30 cellular contexts compared by ENCODE assay signal in the genomic region with DNA sequence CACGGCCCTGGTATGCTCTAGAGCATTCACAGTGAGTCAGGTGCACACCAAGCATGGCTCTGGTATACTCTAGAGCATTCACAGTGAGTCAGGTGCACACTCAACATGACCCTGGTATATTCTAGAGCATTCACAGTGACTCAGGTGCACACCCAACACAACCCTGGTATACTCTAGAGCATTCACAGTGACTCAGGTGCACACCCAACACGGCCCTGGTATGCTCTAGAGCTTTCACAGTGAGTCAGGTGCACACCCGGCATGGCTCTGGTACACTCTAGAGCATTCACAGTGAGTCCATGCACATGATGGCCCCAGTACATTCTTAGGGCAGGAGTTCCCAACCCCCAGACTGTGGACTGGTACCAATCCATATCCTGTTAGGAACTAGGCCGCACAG.
"Had no signal": no experiment of that assay in that cellular context is flagged by ENCODE, and none has a peak within 500 bp of the region (broad histone marks: within the 10 kb centered on the region; RNA-seq: fewer than 3 reads in every experiment).

No MANE protein-coding gene starts in this region.

- H3K9me3 ChIP-seq: adrenal gland, body of pancreas, MG63 had no signal

- H3K9me3 Mint-ChIP-seq: activated T-helper 17 cell treated with anti-CD3 and anti-CD28 coated beads, Interleukin-2, amount 50 U/mL, for 72 hours had no signal

- H3K27ac ChIP-seq: adrenal gland, body of pancreas, breast epithelium, SJCRH30, SK-N-MC had no signal

- H3K4me3 Mint-ChIP-seq: activated CD4-positive, alpha-beta T cell treated with anti-CD3 and anti-CD28 coated beads, Interleukin-2, amount 10 ng/mL, durations not matched to agents 24 days and 14 days; activated CD8-positive, alpha-beta memory T cell treated with anti-CD3 and anti-CD28 coated beads, Interleukin-2, amount 10 ng/mL, durations not matched to agents 7 days and 5 days; activated T-cell treated with anti-CD3 and anti-CD28 coated beads, Interleukin-2, amount 50 U/mL, for 72 hours; activated T-helper 17 cell treated with anti-CD3 and anti-CD28 coated beads, Interleukin-2, amount 50 U/mL, for 72 hours; T-helper 2 cell treated with Interferon-gamma antibody and Interleukin-4, amounts not matched to agents 5 μg/mL and 100 μg/mL, for 36 hours had no signal

- H3K4me1 ChIP-seq: adrenal gland, body of pancreas, breast epithelium, SJCRH30 had no signal

- H3K36me3 ChIP-seq: adrenal gland, breast epithelium, MG63, SJCRH30 had no signal

- H3K27me3 Mint-ChIP-seq: activated CD4-positive, alpha-beta T cell treated with anti-CD3 and anti-CD28 coated beads, Interleukin-2, amount 10 ng/mL, durations not matched to agents 24 days and 14 days; activated CD8-positive, alpha-beta memory T cell treated with anti-CD3 and anti-CD28 coated beads, Interleukin-2, amount 10 ng/mL, durations not matched to agents 7 days and 5 days; activated T-helper 17 cell treated with anti-CD3 and anti-CD28 coated beads, Interleukin-2, amount 50 U/mL, for 72 hours had no signal

- ATAC-seq: activated CD8-positive, alpha-beta memory T cell treated with anti-CD3 and anti-CD28 coated beads, Interleukin-2, amount 10 ng/mL, durations not matched to agents 7 days and 5 days; activated naive CD4-positive, alpha-beta T cell treated with anti-CD3 and anti-CD28 coated beads, Interleukin-2, amount 50 U/mL, for 72 hours; activated T-cell treated with anti-CD3 and anti-CD28 coated beads, Interleukin-2, amount 50 U/mL, for 72 hours; activated T-helper 17 cell treated with anti-CD3 and anti-CD28 coated beads, Interleukin-2, amount 50 U/mL, for 72 hours; body of pancreas; Panc1 had no signal

- H3K27ac Mint-ChIP-seq: activated CD8-positive, alpha-beta memory T cell treated with anti-CD3 and anti-CD28 coated beads, Interleukin-2, amount 10 ng/mL, durations not matched to agents 7 days and 5 days; activated naive CD4-positive, alpha-beta T cell treated with anti-CD3 and anti-CD28 coated beads, Interleukin-2, amount 50 U/mL, for 72 hours; activated T-cell treated with anti-CD3 and anti-CD28 coated beads, Interleukin-2, amount 50 U/mL, for 72 hours; activated T-helper 17 cell treated with anti-CD3 and anti-CD28 coated beads, Interleukin-2, amount 50 U/mL, for 72 hours; T-helper 2 cell treated with Interferon-gamma antibody and Interleukin-4, amounts not matched to agents 5 μg/mL and 100 μg/mL, for 36 hours had no signal

- DNase-seq: activated CD4-positive, alpha-beta T cell treated with anti-CD3 and anti-CD28 coated beads, Interleukin-2, amount 10 ng/mL, durations not matched to agents 24 days and 14 days; activated CD4-positive, alpha-beta T cell treated with anti-CD3 and anti-CD28 coated beads, Interleukin-2, amount 50 U/mL, for 4 hours; activated CD8-positive, alpha-beta memory T cell treated with anti-CD3 and anti-CD28 coated beads, Interleukin-2, amount 10 ng/mL, durations not matched to agents 7 days and 5 days; activated effector memory CD4-positive, alpha-beta T cell treated with anti-CD3 and anti-CD28 coated beads, Interleukin-2, amount 50 U/mL, for 16 hours; activated naive CD4-positive, alpha-beta T cell treated with Interleukin-2 at 50 U/mL for 16 hours; activated T-cell treated with anti-CD3 and anti-CD28 coated beads, Interleukin-2, amount 50 U/mL, for 1 hour; activated T-cell treated with anti-CD3 and anti-CD28 coated beads, Interleukin-2, amount 50 U/mL, for 72 hours; body of pancreas; Kasumi-1; KG1; MG63; NCI-H1048; NCI-H1105 treated with DMSO at 0.1 percent for 48 hours; NCI-H1436; NCI-H1694; NCI-H1930; NCI-H2081 treated with DMSO at 0.1 percent for 48 hours; NCI-H345; NCI-H524 treated with DMSO at 0.1 percent for 48 hours; SHP77; SJCRH30 had no signal

- H3K4me3 ChIP-seq: adrenal gland, body of pancreas, breast epithelium, MG63, SJCRH30, SK-N-MC had no signal

- FAIRE-seq: astrocyte, TTC549 had no signal

- H3K27me3 ChIP-seq: adrenal gland, body of pancreas, breast epithelium, MG63, SJCRH30 had no signal
